In genomic region chr22:39384750-39385480, GRCh38 we compare ENCODE assay signal across 1 cellular context.
A peak's percentile ranks its signal among the peaks of the same experiment; 100 is the strongest.
TF ChIP-seq lines count a peak whose summit lies in the region.

No MANE protein-coding gene starts in this region.

TF ChIP-seq in H1, 55 proteins besides CTCF, POLR2A, EP300 and RAD21:
- TF ChIP-seq JUND (IDR thresholded peaks at IDR 0.05; ENCODE audit: low read length) (0 out of 2 replicates have a peak, but pooled peaks have one; percentile 18), SAP30 (IDR thresholded peaks at IDR 0.05; ENCODE audit: insufficient read depth, insufficient replicate concordance, low read length) (no peak), CEBPB (IDR thresholded peaks at IDR 0.05; ENCODE audit: low read depth, low read length) (no peak), RNF2 (IDR thresholded peaks at IDR 0.05; ENCODE audit: borderline replicate concordance, low read depth, low read length, missing control alignments, poor library complexity, severe bottlenecking) (no peak), SIN3A (conservative IDR thresholded peaks at IDR 0.05 in 1 of 2, IDR thresholded peaks at IDR 0.05 in 1 of 2; ENCODE audit: low read depth in 1 of 2, low read length in 2 of 2) (0 out of 4 replicates have a peak, but pooled peaks of 1 of the 2 experiments have one; percentile 25)
